Comparison of ENCODE assay signal across 23 cellular contexts in genomic region chr4:56692576-56692975, GRCh38. TPM values are rescaled to one million over a fixed set of nuclear protein-coding genes. Genes with fewer than 3 reads are reported as not detected.
A peak's percentile ranks its signal among the peaks of the same experiment; 100 is the strongest.
DNase-seq lines count a peak whose midpoint lies in the region; ATAC-seq and TF ChIP-seq lines count a peak whose summit lies in the region.
"Had no signal": no experiment of that assay in that cellular context is flagged by ENCODE, and none has a peak within 500 bp of the region (broad histone marks: within the 10 kb centered on the region; RNA-seq: fewer than 3 reads in every experiment).

No MANE protein-coding gene starts in this region.

- TF ChIP-seq POLR2A in breast epithelium (IDR thresholded peaks at IDR 0.05): no peak

- peak; percentile 41 for DNase-seq in NCI-H748 (lab: John Stamatoyannopoulos, UW; ENCODE audit: unreplicated experiment)
- no peak for DNase-seq in NCI-H748 treated with DMSO at 0.1 percent for 48 hours (lab: John Stamatoyannopoulos, UW)
- peak; percentile 49 for DNase-seq in neural progenitor cell (ENCODE audit: low spot score)
- no peak for DNase-seq in breast epithelium (ENCODE audit: low spot score in 2 of 2)
- no peak for DNase-seq in activated CD4-positive, alpha-beta memory T cell treated with anti-CD3 and anti-CD28 coated beads, Interleukin-2, amount 10 ng/mL, durations not matched to agents 7 days and 5 days
- DNase-seq: Calu3; CD4-positive, alpha-beta memory T cell; GDM1; HCEC 1CT; Karpas-422; MG63; NCI-H1048; NCI-H1436; NCI-H1930; NCI-H526; NK-92 treated with Interleukin-12 subunit alpha and Interleukin-12 subunit beta, amount 100 ng/mL, for 24 hours; Peyer's patch had no signal

- no peaks in the 10 kb centered on the region for H3K79me2 ChIP-seq in neural progenitor cell (ENCODE audit: low read depth)

- H3K36me3 ChIP-seq in ectodermal cell (ENCODE audit: control insufficient read depth, insufficient read depth, low read length) (no peaks in the 10 kb centered on the region), neural progenitor cell (no peaks in the 10 kb centered on the region), breast epithelium (no peaks in the 10 kb centered on the region)
- H3K36me3 ChIP-seq: BLaER1, MG63, Peyer's patch, SJSA1 had no signal

- no peaks in the 10 kb centered on the region for H3K36me3 Mint-ChIP-seq in neural progenitor cell
- H3K36me3 Mint-ChIP-seq in activated CD4-positive, alpha-beta memory T cell treated with anti-CD3 and anti-CD28 coated beads, Interleukin-2, amount 10 ng/mL, durations not matched to agents 7 days and 5 days (ENCODE audit: low read depth): no peaks in the 10 kb centered on the region
- H3K36me3 Mint-ChIP-seq: CD4-positive, alpha-beta memory T cell had no signal

- H3K9me3 ChIP-seq in ectodermal cell (ENCODE audit: control insufficient read depth, low read length): no peaks in the 10 kb centered on the region
- no peaks in the 10 kb centered on the region for H3K9me3 ChIP-seq in neural progenitor cell (ENCODE audit: low read depth)
- no peaks in the 10 kb centered on the region for H3K9me3 ChIP-seq in breast epithelium
- H3K9me3 ChIP-seq: A549, BLaER1, MG63, Peyer's patch, SJSA1 had no signal

- H3K27ac Mint-ChIP-seq in neural progenitor cell: peak overlapping the region; percentile 80
- no peak overlapping the region for H3K27ac Mint-ChIP-seq in activated CD4-positive, alpha-beta memory T cell treated with anti-CD3 and anti-CD28 coated beads, Interleukin-2, amount 10 ng/mL, durations not matched to agents 7 days and 5 days
- H3K27ac Mint-ChIP-seq: CD4-positive, alpha-beta memory T cell; IgD-negative memory B cell had no signal

- H3K4me1 Mint-ChIP-seq in neural progenitor cell: peaks cover 31% of the 10 kb centered on the region
- H3K4me1 Mint-ChIP-seq in activated CD4-positive, alpha-beta memory T cell treated with anti-CD3 and anti-CD28 coated beads, Interleukin-2, amount 10 ng/mL, durations not matched to agents 7 days and 5 days: peaks cover 15% of the 10 kb centered on the region

- peaks cover 4% of the 10 kb centered on the region for H3K27me3 Mint-ChIP-seq in neural progenitor cell (ENCODE audit: insufficient read depth, low read depth)
- H3K27me3 Mint-ChIP-seq in activated CD4-positive, alpha-beta memory T cell treated with anti-CD3 and anti-CD28 coated beads, Interleukin-2, amount 10 ng/mL, durations not matched to agents 7 days and 5 days: peaks cover 18% of the 10 kb centered on the region
- H3K27me3 Mint-ChIP-seq: IgD-negative memory B cell had no signal

- no peak overlapping the region for H2AFZ ChIP-seq in neural progenitor cell (replicated peaks)

- no peaks in the 10 kb centered on the region for H3K9me3 Mint-ChIP-seq in neural progenitor cell
- H3K9me3 Mint-ChIP-seq in activated CD4-positive, alpha-beta memory T cell treated with anti-CD3 and anti-CD28 coated beads, Interleukin-2, amount 10 ng/mL, durations not matched to agents 7 days and 5 days: no peaks in the 10 kb centered on the region
- H3K9me3 Mint-ChIP-seq: CD4-positive, alpha-beta memory T cell; IgD-negative memory B cell had no signal

- CTCF ChIA-PET in activated CD4-positive, alpha-beta memory T cell treated with anti-CD3 and anti-CD28 coated beads, Interleukin-2, amount 10 ng/mL, durations not matched to agents 7 days and 5 days (lab: Charles Lee): no interaction called here

- no peak for ATAC-seq in GM19023 (IDR thresholded peaks at IDR 0.05; ENCODE audit: unreplicated experiment)
- ATAC-seq: A549 had no signal

- POLR2A ChIA-PET in activated CD4-positive, alpha-beta memory T cell treated with anti-CD3 and anti-CD28 coated beads, Interleukin-2, amount 10 ng/mL, durations not matched to agents 7 days and 5 days (lab: Charles Lee): no interaction called here

- H3K4me1 ChIP-seq in ectodermal cell (ENCODE audit: control insufficient read depth, insufficient read depth, low read length) (peaks cover 9% of the 10 kb centered on the region), neural progenitor cell (peaks cover 19% of the 10 kb centered on the region), breast epithelium (no peaks in the 10 kb centered on the region)
- H3K4me1 ChIP-seq: A549, BLaER1, Peyer's patch, SJSA1 had no signal

- peaks cover 7% of the 10 kb centered on the region for H3F3A ChIP-seq in neural progenitor cell (ENCODE audit: low read depth)

- H3K4me3 Mint-ChIP-seq in neural progenitor cell: no peak overlapping the region
- H3K4me3 Mint-ChIP-seq in activated CD4-positive, alpha-beta memory T cell treated with anti-CD3 and anti-CD28 coated beads, Interleukin-2, amount 10 ng/mL, durations not matched to agents 7 days and 5 days: no peak overlapping the region
- H3K4me3 Mint-ChIP-seq: CD4-positive, alpha-beta memory T cell; IgD-negative memory B cell had no signal

- H3K27me3 ChIP-seq in ectodermal cell (ENCODE audit: control insufficient read depth, insufficient read depth, low read length, poor library complexity, severe bottlenecking) (no peaks in the 10 kb centered on the region), neural progenitor cell (no peaks in the 10 kb centered on the region), breast epithelium (no peaks in the 10 kb centered on the region)
- H3K27me3 ChIP-seq: BLaER1, MG63, Peyer's patch, SJSA1 had no signal

- 72% methylated on average over 4 of the region's 4 CpGs for WGBS in ectodermal cell, 2 experiments

- H3K27ac ChIP-seq in ectodermal cell (ENCODE audit: insufficient read depth, low read depth, low read length, poor library complexity, severe bottlenecking): peak overlapping the region; percentile 22
- no peak overlapping the region for H3K27ac ChIP-seq in neural progenitor cell
- no peak overlapping the region for H3K27ac ChIP-seq in breast epithelium
- H3K27ac ChIP-seq: A549, BLaER1, Peyer's patch, SJSA1 had no signal

- intact Hi-C loops in breast epithelium (cut with DNase I; ENCODE audit: low total_unique reads): no loop called here

- no peak overlapping the region for H3K4me3 ChIP-seq in ectodermal cell (ENCODE audit: insufficient read depth, low read depth, low read length)
- H3K4me3 ChIP-seq in neural progenitor cell: no peak overlapping the region
- no peak overlapping the region for H3K4me3 ChIP-seq in breast epithelium
- H3K4me3 ChIP-seq: A549, BLaER1, MG63, Peyer's patch, SJSA1 had no signal

- no peaks in the 10 kb centered on the region for H4K20me1 ChIP-seq in neural progenitor cell (ENCODE audit: low read depth)
- H4K20me1 ChIP-seq: BLaER1 had no signal

- peak overlapping the region; percentile 4 for H3K4me2 ChIP-seq in neural progenitor cell
- H3K4me2 ChIP-seq: A549, BLaER1 had no signal

- TF ChIP-seq CTCF in neural progenitor cell (IDR thresholded peaks at IDR 0.05) (no peak), breast epithelium (IDR thresholded peaks at IDR 0.05) (no peak)

- no peak overlapping the region for H3K9ac ChIP-seq in neural progenitor cell
- H3K9ac ChIP-seq: BLaER1 had no signal

RNA-seq across cellular contexts. Expression of gene HOPX, which starts 11.5 kb away (rescaled TPM):
- polyA plus RNA-seq in ectodermal cell (2013, experiment 1 of 4): not detected
- polyA plus RNA-seq in ectodermal cell (2013, experiment 2 of 4): not detected
- polyA plus RNA-seq in ectodermal cell (2013, experiment 3 of 4): 0.85 TPM
- 1.1 TPM for polyA plus RNA-seq in ectodermal cell (2013, experiment 4 of 4)
- 2.6 and 2.8 TPM in 2 replicates for total RNA-seq in neural progenitor cell (ENCODE audit: low replicate concordance)
- total RNA-seq in breast epithelium: 1 to 10 TPM; 3.8 to 9.8 (median 4.8) TPM
- total RNA-seq in activated CD4-positive, alpha-beta memory T cell treated with anti-CD3 and anti-CD28 coated beads, Interleukin-2, amount 10 ng/mL, durations not matched to agents 7 days and 5 days: 100 to 1,000 TPM; 206 to 215 TPM
- total RNA-seq: Calu3 had no signal
- polyA plus RNA-seq: A549 had no signal

Comparison
In these comparisons a context has a peak if more than half of its experiments do, and no peak if none do; other contexts are left out.
1. DNase-seq: peak in NCI-H748 (single experiment) and neural progenitor cell (single experiment); none in NCI-H748 treated with DMSO at 0.1 percent for 48 hours (single experiment), breast epithelium (0 of 2) and activated CD4-positive, alpha-beta memory T cell treated with anti-CD3 and anti-CD28 coated beads, Interleukin-2, amount 10 ng/mL, durations not matched to agents 7 days and 5 days (single experiment).
2. RNA of gene HOPX, which starts 11.5 kb away (total RNA-seq): 206 to 215 TPM in activated CD4-positive, alpha-beta memory T cell treated with anti-CD3 and anti-CD28 coated beads, Interleukin-2, amount 10 ng/mL, durations not matched to agents 7 days and 5 days; 3.8 to 9.8 TPM in breast epithelium and 2.6 to 2.8 TPM in neural progenitor cell; every median in the first group is over 10 times any median in the second.